In the genomic region with DNA sequence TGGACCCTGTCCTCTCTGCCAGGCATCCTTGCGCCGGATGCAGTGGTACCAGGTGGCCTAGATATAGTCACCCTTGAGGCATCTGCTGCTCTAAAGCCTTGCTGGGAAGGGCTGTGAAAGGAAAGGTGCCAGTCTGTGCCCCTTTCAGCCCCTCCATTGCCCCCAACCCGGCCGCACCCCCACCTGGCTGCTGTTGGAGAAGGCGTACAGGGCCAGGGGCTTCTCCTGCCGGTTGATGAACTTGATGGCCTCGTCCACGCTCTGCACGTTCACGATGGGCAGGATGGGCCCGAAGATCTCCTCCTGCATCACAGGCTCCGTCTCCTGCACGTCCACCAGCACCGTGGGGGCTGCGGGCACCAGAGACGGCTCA, we compare ENCODE assay signal across 33 cellular contexts. TPM values are rescaled to one million over a fixed set of nuclear protein-coding genes. Genes with fewer than 3 reads are reported as not detected.
"Had no signal": no experiment of that assay in that cellular context is flagged by ENCODE, and none has a peak within 500 bp of the region (broad histone marks: within the 10 kb centered on the region; RNA-seq: fewer than 3 reads in every experiment).

No MANE protein-coding gene starts in this region.

- H3K27me3 Mint-ChIP-seq: activated CD4-positive, alpha-beta T cell treated with anti-CD3 and anti-CD28 coated beads, Interleukin-2, amount 10 ng/mL, durations not matched to agents 24 days and 14 days; activated CD8-positive, alpha-beta T cell treated with anti-CD3 and anti-CD28 coated beads for 36 hours had no signal

- H3K27ac ChIP-seq: adrenal gland, body of pancreas, breast epithelium, SJCRH30 had no signal

- H3K27ac Mint-ChIP-seq: activated CD4-positive, alpha-beta T cell treated with anti-CD3 and anti-CD28 coated beads, Interleukin-2, amount 10 ng/mL, durations not matched to agents 24 days and 14 days; activated CD8-positive, alpha-beta T cell treated with anti-CD3 and anti-CD28 coated beads for 36 hours; activated naive CD4-positive, alpha-beta T cell treated with anti-CD3 and anti-CD28 coated beads for 36 hours; activated naive CD4-positive, alpha-beta T cell treated with anti-CD3 and anti-CD28 coated beads, Interleukin-2, amount 50 U/mL, for 72 hours; activated T-helper 1 cell treated with anti-CD3 and anti-CD28 coated beads, Interleukin-12 subunit alpha, Interleukin-12 subunit beta, Interleukin-2, Interleukin-4 antibody, amounts not matched to agents 30 ng/mL and 10 ng/mL and 1 ng/mL, durations not matched to agents 14 hours and 24 hours and 36 hours; T-helper 1 cell treated with Interleukin-12 subunit alpha and Interleukin-12 subunit beta and Interleukin-4 antibody, amounts not matched to agents 30 μg/mL and 1 μg/mL, for 36 hours; T-helper 2 cell treated with Interferon-gamma antibody and Interleukin-4, amounts not matched to agents 5 μg/mL and 100 μg/mL, for 36 hours had no signal

- H3K36me3 Mint-ChIP-seq: activated naive CD4-positive, alpha-beta T cell treated with anti-CD3 and anti-CD28 coated beads, Interleukin-2, amount 50 U/mL, for 72 hours had no signal

- H3K4me3 Mint-ChIP-seq: activated CD4-positive, alpha-beta T cell treated with anti-CD3 and anti-CD28 coated beads, Interleukin-2, amount 10 ng/mL, durations not matched to agents 24 days and 14 days; activated CD8-positive, alpha-beta T cell treated with anti-CD3 and anti-CD28 coated beads for 36 hours; activated naive CD4-positive, alpha-beta T cell treated with anti-CD3 and anti-CD28 coated beads for 36 hours; activated T-cell treated with anti-CD3 and anti-CD28 coated beads, Interleukin-2, amount 50 U/mL, for 4 hours; activated T-helper 1 cell treated with anti-CD3 and anti-CD28 coated beads, Interleukin-12 subunit alpha, Interleukin-12 subunit beta, Interleukin-2, Interleukin-4 antibody, amounts not matched to agents 30 ng/mL and 10 ng/mL and 1 ng/mL, durations not matched to agents 14 hours and 24 hours and 36 hours; T-helper 1 cell treated with Interleukin-12 subunit alpha and Interleukin-12 subunit beta and Interleukin-4 antibody, amounts not matched to agents 30 μg/mL and 1 μg/mL, for 36 hours; T-helper 2 cell treated with Interferon-gamma antibody and Interleukin-4, amounts not matched to agents 5 μg/mL and 100 μg/mL, for 36 hours had no signal

- H3K4me1 Mint-ChIP-seq: activated CD4-positive, alpha-beta T cell treated with anti-CD3 and anti-CD28 coated beads, Interleukin-2, amount 10 ng/mL, durations not matched to agents 24 days and 14 days had no signal

- H3K9me3 Mint-ChIP-seq: activated CD4-positive, alpha-beta T cell treated with anti-CD3 and anti-CD28 coated beads, Interleukin-2, amount 10 ng/mL, durations not matched to agents 24 days and 14 days; activated CD8-positive, alpha-beta T cell treated with anti-CD3 and anti-CD28 coated beads for 36 hours; activated naive CD4-positive, alpha-beta T cell treated with anti-CD3 and anti-CD28 coated beads for 36 hours; activated naive CD4-positive, alpha-beta T cell treated with anti-CD3 and anti-CD28 coated beads, Interleukin-2, amount 50 U/mL, for 72 hours; activated T-cell treated with anti-CD3 and anti-CD28 coated beads, Interleukin-2, amount 50 U/mL, for 4 hours; activated T-helper 1 cell treated with anti-CD3 and anti-CD28 coated beads, Interleukin-12 subunit alpha, Interleukin-12 subunit beta, Interleukin-2, Interleukin-4 antibody, amounts not matched to agents 30 ng/mL and 10 ng/mL and 1 ng/mL, durations not matched to agents 14 hours and 24 hours and 36 hours; T-helper 1 cell treated with Interleukin-12 subunit alpha and Interleukin-12 subunit beta and Interleukin-4 antibody, amounts not matched to agents 30 μg/mL and 1 μg/mL, for 36 hours; T-helper 2 cell treated with Interferon-gamma antibody and Interleukin-4, amounts not matched to agents 5 μg/mL and 100 μg/mL, for 36 hours had no signal

- H3K4me3 ChIP-seq: adrenal gland, body of pancreas, breast epithelium, MG63, SJCRH30 had no signal

- DNase-seq: activated CD4-positive, alpha-beta T cell treated with anti-CD3 and anti-CD28 coated beads, Interleukin-2, amount 10 ng/mL, durations not matched to agents 24 days and 14 days; activated CD4-positive, alpha-beta T cell treated with anti-CD3 and anti-CD28 coated beads, Interleukin-2, amount 50 U/mL, for 4 hours; activated CD8-positive, alpha-beta memory T cell treated with anti-CD3 and anti-CD28 coated beads, Interleukin-2, amount 50 U/mL, for 4 hours; activated CD8-positive, alpha-beta T cell treated with anti-CD3 and anti-CD28 coated beads for 36 hours; activated gamma-delta T cell treated with Interleukin-2 at 50 U/mL for 16 hours; activated naive CD4-positive, alpha-beta T cell treated with anti-CD3 and anti-CD28 coated beads for 36 hours; activated T-cell treated with anti-CD3 and anti-CD28 coated beads for 4 hours; activated T-cell treated with anti-CD3 and anti-CD28 coated beads, Interleukin-2, amount 50 U/mL, for 4 hours; adrenal gland; body of pancreas; Kasumi-1; MG63; NCI-H1048; NCI-H1105 treated with DMSO at 0.1 percent for 48 hours; NCI-H1436; NCI-H1694; NCI-H1930; NCI-H2081 treated with DMSO at 0.1 percent for 48 hours; NCI-H226; NCI-H446 treated with DMSO at 0.1 percent for 48 hours; NCI-H524 treated with DMSO at 0.1 percent for 48 hours; SHP77; SJCRH30; SK-N-SH had no signal

- H3K9me3 ChIP-seq: adrenal gland, body of pancreas, breast epithelium, MG63, SJCRH30, SK-N-SH had no signal

- ATAC-seq: activated CD8-positive, alpha-beta T cell treated with anti-CD3 and anti-CD28 coated beads for 36 hours; activated naive CD4-positive, alpha-beta T cell treated with anti-CD3 and anti-CD28 coated beads, Interleukin-2, amount 50 U/mL, for 72 hours; activated T-cell treated with anti-CD3 and anti-CD28 coated beads, Interleukin-2, amount 50 U/mL, for 4 hours; body of pancreas; Panc1 had no signal

- H3K4me1 ChIP-seq: adrenal gland, body of pancreas, breast epithelium had no signal

- H3K27me3 ChIP-seq: adrenal gland, body of pancreas, breast epithelium, MG63, SJCRH30 had no signal

- H3K36me3 ChIP-seq: adrenal gland, breast epithelium, MG63, SJCRH30 had no signal

RNA-seq across cellular contexts. Expression of gene ALDH3B2, which starts 10.2 kb away (rescaled TPM):
- total RNA-seq: activated CD4-positive, alpha-beta T cell treated with anti-CD3 and anti-CD28 coated beads, Interleukin-2, amount 10 ng/mL, durations not matched to agents 24 days and 14 days; activated CD8-positive, alpha-beta T cell treated with anti-CD3 and anti-CD28 coated beads for 36 hours; activated naive CD4-positive, alpha-beta T cell treated with anti-CD3 and anti-CD28 coated beads for 36 hours; activated naive CD4-positive, alpha-beta T cell treated with anti-CD3 and anti-CD28 coated beads, Interleukin-2, amount 50 U/mL, for 72 hours; activated T-cell treated with anti-CD3 and anti-CD28 coated beads, Interleukin-2, amount 50 U/mL, for 4 hours; activated T-helper 1 cell treated with anti-CD3 and anti-CD28 coated beads, Interleukin-12 subunit alpha, Interleukin-12 subunit beta, Interleukin-2, Interleukin-4 antibody, amounts not matched to agents 30 ng/mL and 10 ng/mL and 1 ng/mL, durations not matched to agents 14 hours and 24 hours and 36 hours; adrenal gland; astrocyte; body of pancreas; cardiac septum; RPMI7951; SJCRH30 had no signal

RNA-seq across cellular contexts. Expression of gene ACY3, which starts 13.7 kb away (rescaled TPM):
- total RNA-seq: activated CD4-positive, alpha-beta T cell treated with anti-CD3 and anti-CD28 coated beads, Interleukin-2, amount 10 ng/mL, durations not matched to agents 24 days and 14 days; activated naive CD4-positive, alpha-beta T cell treated with anti-CD3 and anti-CD28 coated beads for 36 hours; activated T-helper 1 cell treated with anti-CD3 and anti-CD28 coated beads, Interleukin-12 subunit alpha, Interleukin-12 subunit beta, Interleukin-2, Interleukin-4 antibody, amounts not matched to agents 30 ng/mL and 10 ng/mL and 1 ng/mL, durations not matched to agents 14 hours and 24 hours and 36 hours; adrenal gland; astrocyte; cardiac septum had no signal

RNA-seq across cellular contexts. Expression of gene TBX10, which starts 24.6 kb away (rescaled TPM):
- total RNA-seq: activated CD4-positive, alpha-beta T cell treated with anti-CD3 and anti-CD28 coated beads, Interleukin-2, amount 10 ng/mL, durations not matched to agents 24 days and 14 days; activated CD8-positive, alpha-beta T cell treated with anti-CD3 and anti-CD28 coated beads for 36 hours; activated naive CD4-positive, alpha-beta T cell treated with anti-CD3 and anti-CD28 coated beads for 36 hours; activated naive CD4-positive, alpha-beta T cell treated with anti-CD3 and anti-CD28 coated beads, Interleukin-2, amount 50 U/mL, for 72 hours; activated T-cell treated with anti-CD3 and anti-CD28 coated beads, Interleukin-2, amount 50 U/mL, for 4 hours; activated T-helper 1 cell treated with anti-CD3 and anti-CD28 coated beads, Interleukin-12 subunit alpha, Interleukin-12 subunit beta, Interleukin-2, Interleukin-4 antibody, amounts not matched to agents 30 ng/mL and 10 ng/mL and 1 ng/mL, durations not matched to agents 14 hours and 24 hours and 36 hours; adrenal gland; astrocyte; body of pancreas; breast epithelium; cardiac septum; RPMI7951; SJCRH30 had no signal
